ENCODE assay signal across 1 cellular context in genomic region chr14:99596772-99597171, GRCh38.
TF ChIP-seq lines count a peak whose summit lies in the region.

No MANE protein-coding gene starts in this region.

TF ChIP-seq in WTC11, 78 proteins besides CTCF, POLR2A, EP300 and RAD21 (continued from another document):
- no peak for TF ChIP-seq USF2 (CRISPR knock-in tag; IDR thresholded peaks at IDR 0.05)
- no peak for TF ChIP-seq RELA (CRISPR knock-in tag; IDR thresholded peaks at IDR 0.05; ENCODE audit: borderline replicate concordance)
- no peak for TF ChIP-seq ATF1 (CRISPR knock-in tag; IDR thresholded peaks at IDR 0.05)
- TF ChIP-seq ZBTB21 (CRISPR knock-in tag; IDR thresholded peaks at IDR 0.05; ENCODE audit: borderline replicate concordance): no peak
- no peak for TF ChIP-seq NFE2L1 (CRISPR knock-in tag; IDR thresholded peaks at IDR 0.05)
- no peak for TF ChIP-seq ZNF532 (CRISPR knock-in tag; IDR thresholded peaks at IDR 0.05; ENCODE audit: borderline replicate concordance)
- no peak for TF ChIP-seq CDX4 (CRISPR knock-in tag; IDR thresholded peaks at IDR 0.05; ENCODE audit: borderline replicate concordance)
- TF ChIP-seq AFF4 (CRISPR knock-in tag; IDR thresholded peaks at IDR 0.05; ENCODE audit: borderline replicate concordance): no peak
